In genomic region chr18:22265838-22266237, GRCh38 we compare ENCODE assay signal across 21 cellular contexts.
A peak's percentile ranks its signal among the peaks of the same experiment; 100 is the strongest.
DNase-seq lines count a peak whose midpoint lies in the region; ATAC-seq and TF ChIP-seq lines count a peak whose summit lies in the region.
"Had no signal": no experiment of that assay in that cellular context is flagged by ENCODE, and none has a peak within 500 bp of the region (broad histone marks: within the 10 kb centered on the region; RNA-seq: fewer than 3 reads in every experiment).

No MANE protein-coding gene starts in this region.

- H3K9me3 Mint-ChIP-seq in activated CD4-positive, alpha-beta T cell treated with anti-CD3 and anti-CD28 coated beads for 36 hours (ENCODE audit: low read depth), result peaks cover 4% of the 10 kb centered on the region

- H3K4me3 ChIP-seq in heart left ventricle (peak overlapping the region in 11 of 12 donors; percentile 19 to 61 (median 43)), right atrium auricular region (peak overlapping the region; percentile 38 to 44)
- H3K4me3 ChIP-seq: BLaER1, GM12878, GM23248 had no signal

- H3K9me3 ChIP-seq in heart left ventricle (no peaks in the 10 kb centered on the region), right atrium auricular region (no peaks in the 10 kb centered on the region)
- H3K9me3 ChIP-seq: BLaER1 had no signal

- no peak overlapping the region for H3K4me3 Mint-ChIP-seq in activated CD4-positive, alpha-beta T cell treated with anti-CD3 and anti-CD28 coated beads for 36 hours
- H3K4me3 Mint-ChIP-seq: B cell; CD4-positive, CD25-positive, alpha-beta regulatory T cell; CD8-positive, alpha-beta T cell had no signal

- TF ChIP-seq CTCF in heart left ventricle (IDR thresholded peaks at IDR 0.05), result no peak
- TF ChIP-seq CTCF in right atrium auricular region (IDR thresholded peaks at IDR 0.05), result no peak

- CTCF ChIA-PET in activated CD4-positive, alpha-beta T cell treated with anti-CD3 and anti-CD28 coated beads for 36 hours (lab: Charles Lee), result no interaction called here

- H3K36me3 Mint-ChIP-seq in activated CD4-positive, alpha-beta T cell treated with anti-CD3 and anti-CD28 coated beads for 36 hours (ENCODE audit: low read depth), result no peaks in the 10 kb centered on the region
- H3K36me3 Mint-ChIP-seq: CD4-positive, CD25-positive, alpha-beta regulatory T cell; CD8-positive, alpha-beta T cell had no signal

- H3K4me1 Mint-ChIP-seq in activated CD4-positive, alpha-beta T cell treated with anti-CD3 and anti-CD28 coated beads for 36 hours, result no peaks in the 10 kb centered on the region
- H3K4me1 Mint-ChIP-seq: B cell had no signal

- no peak for TF ChIP-seq POLR2A in heart left ventricle (IDR thresholded peaks at IDR 0.05)

- POLR2A ChIA-PET in activated CD4-positive, alpha-beta T cell treated with anti-CD3 and anti-CD28 coated beads for 36 hours (lab: Charles Lee), result no interaction called here

- no peaks in the 10 kb centered on the region for H3K27me3 ChIP-seq in heart left ventricle
- no peaks in the 10 kb centered on the region for H3K27me3 ChIP-seq in right atrium auricular region
- H3K27me3 ChIP-seq: BLaER1 had no signal

- ATAC-seq in heart left ventricle, result peak in 1 of 4 donors; percentile 9
- no peak for ATAC-seq in left cardiac atrium
- no peak for ATAC-seq in left ventricle myocardium superior
- no peak for ATAC-seq in activated CD4-positive, alpha-beta T cell treated with anti-CD3 and anti-CD28 coated beads for 36 hours
- no peak for ATAC-seq in HG03354 (IDR thresholded peaks at IDR 0.05; ENCODE audit: poor library complexity, severe bottlenecking, unreplicated experiment)
- ATAC-seq: CD8-positive, alpha-beta T cell; GM12878 had no signal

- no peaks in the 10 kb centered on the region for H3K27me3 Mint-ChIP-seq in activated CD4-positive, alpha-beta T cell treated with anti-CD3 and anti-CD28 coated beads for 36 hours
- H3K27me3 Mint-ChIP-seq: CD4-positive, CD25-positive, alpha-beta regulatory T cell had no signal

- no peak overlapping the region for H3K27ac Mint-ChIP-seq in activated CD4-positive, alpha-beta T cell treated with anti-CD3 and anti-CD28 coated beads for 36 hours
- H3K27ac Mint-ChIP-seq: B cell; CD4-positive, CD25-positive, alpha-beta regulatory T cell; CD8-positive, alpha-beta T cell had no signal

- intact Hi-C loops in heart left ventricle (cut with DNase I), result loop anchor here in 9 of 10 donors (2.0 to 10.0 kb wide), 15 partner anchors 51 to 296 kb away; partner anchors contain the start of gene GATA6 (in 1 of the 9)
- intact Hi-C loops in left cardiac atrium (cut with DNase I), result loop anchor here in 1 of 2 donors (2.0 to 5.0 kb wide), 4 partner anchors 59 to 296 kb away; no protein-coding TSS in a partner anchor
- intact Hi-C loops in left ventricle myocardium superior (cut with micrococcal nuclease), result no loop called here
- intact Hi-C loops in cardiac septum (cut with DNase I), result loop anchor here (2.0 to 10.0 kb wide), 3 partner anchors 71 to 441 kb away; no protein-coding TSS in a partner anchor
- intact Hi-C loops in activated CD4-positive, alpha-beta T cell treated with anti-CD3 and anti-CD28 coated beads for 36 hours (cut with DNase I, micrococcal nuclease), result no loop called here

- WGBS in heart left ventricle, 4 donors, result 54 to 86% (median 66%) methylated on average over 4 of the region's 4 CpGs

- H3K4me1 ChIP-seq in heart left ventricle (peaks cover 0 to 29% (median 7%) of the 10 kb centered on the region in 12 donors), right atrium auricular region (peaks cover 0 to 9% of the 10 kb centered on the region in 2 donors)

- DNase-seq in heart left ventricle (peak in 3 of 5 donors; percentile 49 to 67 (median 63)), left cardiac atrium (no peak), left ventricle myocardium superior (peak; percentile 56), cardiac septum (ENCODE audit: low spot score) (no peak), right atrium auricular region (ENCODE audit: low spot score) (no peak)
- no peak for DNase-seq in activated CD4-positive, alpha-beta T cell treated with anti-CD3 and anti-CD28 coated beads for 36 hours
- DNase-seq: CD4-positive, CD25-positive, alpha-beta regulatory T cell; CD8-positive, alpha-beta T cell; DMS 273 treated with DMSO at 0.1 percent for 48 hours; DMS79; EL; GDM1; GM23248; H7; HCEC 1CT had no signal

- peaks cover 0 to 9% (median 0%) of the 10 kb centered on the region in 9 donors for H3K36me3 ChIP-seq in heart left ventricle
- H3K36me3 ChIP-seq in right atrium auricular region, result peaks cover 11% of the 10 kb centered on the region
- H3K36me3 ChIP-seq: BLaER1 had no signal

- H3K27ac ChIP-seq in heart left ventricle (peak overlapping the region; percentile 76 to 99 (median 91)), right atrium auricular region (peak overlapping the region; percentile 81 to 98)
- H3K27ac ChIP-seq: 22Rv1, BLaER1, C4-2B, GM23248 had no signal

Comparison
In these comparisons a context has a peak if more than half of its experiments do, and no peak if none do; other contexts are left out.
1. DNase-seq: peak in heart left ventricle (3 of 5) and left ventricle myocardium superior (single experiment); none in left cardiac atrium (single experiment), cardiac septum (single experiment), right atrium auricular region (single experiment) and activated CD4-positive, alpha-beta T cell treated with anti-CD3 and anti-CD28 coated beads for 36 hours (single experiment).
2. intact Hi-C loops: an anchor here in heart left ventricle (2.0 to 10.0 kb wide) and cardiac septum (2.0 to 10.0 kb wide); none called in left ventricle myocardium superior and activated CD4-positive, alpha-beta T cell treated with anti-CD3 and anti-CD28 coated beads for 36 hours.